In genomic region chr1:51266181-51266580, GRCh38 we compare ENCODE assay signal across 1 cellular context.
TF ChIP-seq lines count a peak whose summit lies in the region.

No MANE protein-coding gene starts in this region.

TF ChIP-seq in GM23338, 12 proteins besides CTCF, POLR2A, EP300 and RAD21:
- TF ChIP-seq, protein P1, sequence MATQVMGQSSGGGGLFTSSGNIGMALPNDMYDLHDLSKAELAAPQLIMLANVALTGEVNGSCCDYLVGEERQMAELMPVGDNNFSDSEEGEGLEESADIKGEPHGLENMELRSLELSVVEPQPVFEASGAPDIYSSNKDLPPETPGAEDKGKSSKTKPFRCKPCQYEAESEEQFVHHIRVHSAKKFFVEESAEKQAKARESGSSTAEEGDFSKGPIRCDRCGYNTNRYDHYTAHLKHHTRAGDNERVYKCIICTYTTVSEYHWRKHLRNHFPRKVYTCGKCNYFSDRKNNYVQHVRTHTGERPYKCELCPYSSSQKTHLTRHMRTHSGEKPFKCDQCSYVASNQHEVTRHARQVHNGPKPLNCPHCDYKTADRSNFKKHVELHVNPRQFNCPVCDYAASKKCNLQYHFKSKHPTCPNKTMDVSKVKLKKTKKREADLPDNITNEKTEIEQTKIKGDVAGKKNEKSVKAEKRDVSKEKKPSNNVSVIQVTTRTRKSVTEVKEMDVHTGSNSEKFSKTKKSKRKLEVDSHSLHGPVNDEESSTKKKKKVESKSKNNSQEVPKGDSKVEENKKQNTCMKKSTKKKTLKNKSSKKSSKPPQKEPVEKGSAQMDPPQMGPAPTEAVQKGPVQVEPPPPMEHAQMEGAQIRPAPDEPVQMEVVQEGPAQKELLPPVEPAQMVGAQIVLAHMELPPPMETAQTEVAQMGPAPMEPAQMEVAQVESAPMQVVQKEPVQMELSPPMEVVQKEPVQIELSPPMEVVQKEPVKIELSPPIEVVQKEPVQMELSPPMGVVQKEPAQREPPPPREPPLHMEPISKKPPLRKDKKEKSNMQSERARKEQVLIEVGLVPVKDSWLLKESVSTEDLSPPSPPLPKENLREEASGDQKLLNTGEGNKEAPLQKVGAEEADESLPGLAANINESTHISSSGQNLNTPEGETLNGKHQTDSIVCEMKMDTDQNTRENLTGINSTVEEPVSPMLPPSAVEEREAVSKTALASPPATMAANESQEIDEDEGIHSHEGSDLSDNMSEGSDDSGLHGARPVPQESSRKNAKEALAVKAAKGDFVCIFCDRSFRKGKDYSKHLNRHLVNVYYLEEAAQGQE (IDR thresholded peaks at IDR 0.05; ENCODE audit: unreplicated experiment), result no peak
- no peak for TF ChIP-seq EZH2 (IDR thresholded peaks at IDR 0.05; ENCODE audit: low read depth, unreplicated experiment)
